1 cellular context compared by ENCODE assay signal in the genomic region with DNA sequence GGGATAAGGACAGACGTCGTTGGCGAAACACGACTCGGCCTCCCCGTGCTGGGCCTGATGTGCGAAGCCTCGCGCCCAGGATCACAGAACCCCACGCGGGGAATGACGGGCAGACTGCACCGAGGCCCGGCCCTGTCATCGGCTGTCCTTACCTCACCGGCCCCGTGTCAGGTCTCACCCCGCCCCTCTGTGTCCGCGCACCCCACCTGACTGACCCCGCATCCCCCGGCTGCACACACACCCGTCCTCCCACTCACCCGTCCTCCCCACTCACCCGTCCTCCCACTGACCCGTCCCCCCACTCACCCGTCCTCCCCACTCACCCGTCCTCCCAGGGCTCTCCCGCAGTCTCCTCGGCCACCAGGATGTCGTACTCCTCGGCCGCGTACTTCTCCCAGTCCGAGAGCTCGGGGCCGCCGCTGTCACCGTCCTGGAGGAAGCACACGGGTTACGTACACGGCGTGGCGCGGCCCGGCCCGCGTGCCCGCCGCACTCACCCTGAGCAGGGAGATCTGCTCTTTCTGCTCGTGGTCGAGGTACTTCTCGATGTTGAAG.
TF ChIP-seq lines count a peak whose summit lies in the region.

No MANE protein-coding gene starts in this region.

TF ChIP-seq in HepG2, 621 proteins besides CTCF, POLR2A, EP300 and RAD21:
- TF ChIP-seq AGO2 (optimal IDR thresholded peaks at IDR 0.05; ENCODE audit: low read depth, low read length) (peak; percentile 57), ZNF260 (CRISPR knock-in tag; IDR thresholded peaks at IDR 0.05; ENCODE audit: borderline replicate concordance, low read depth) (no peak)
